In the genomic region with DNA sequence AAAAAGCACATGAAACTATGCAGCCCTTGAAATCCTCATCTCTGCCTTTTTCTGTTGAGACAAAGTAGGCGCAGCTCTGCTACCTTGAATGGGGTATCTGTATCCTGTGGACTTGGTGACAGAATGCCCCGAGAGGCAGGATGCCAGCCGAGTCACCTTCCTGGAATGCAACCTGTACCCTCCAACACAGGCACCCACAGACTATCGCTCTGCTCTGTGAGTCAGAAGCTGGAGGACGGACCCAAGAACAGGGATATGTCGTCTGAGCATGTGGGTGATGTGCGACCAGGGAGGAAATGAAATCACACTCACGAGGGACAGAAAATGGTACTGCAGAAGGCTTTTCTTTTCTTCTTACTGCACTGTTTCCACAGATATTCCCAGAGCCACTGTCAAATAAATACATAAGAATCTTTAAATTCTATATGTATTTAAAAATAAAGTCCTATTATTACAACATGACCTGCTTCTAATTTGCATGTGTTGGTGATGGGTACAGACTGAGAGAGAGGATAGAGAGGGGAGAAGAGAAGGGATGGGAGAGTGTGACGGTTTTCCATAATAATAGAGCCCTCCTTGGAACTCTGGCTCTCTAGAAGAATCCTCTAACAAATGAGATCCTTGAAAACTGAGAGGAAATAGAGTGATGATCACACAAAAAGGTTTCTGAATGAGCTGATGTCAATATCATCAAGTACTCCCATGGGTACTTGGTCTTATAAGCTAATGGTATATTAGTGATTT, we compare ENCODE assay signal across 10 cellular contexts.
DNase-seq lines count a peak whose midpoint lies in the region; ATAC-seq and TF ChIP-seq lines count a peak whose summit lies in the region.
"Had no signal": no experiment of that assay in that cellular context is flagged by ENCODE, and none has a peak within 500 bp of the region (broad histone marks: within the 10 kb centered on the region; RNA-seq: fewer than 3 reads in every experiment).

No MANE protein-coding gene starts in this region.

- H3K27ac ChIP-seq in gastroesophageal sphincter = no peak overlapping the region
- H3K27ac ChIP-seq: HL-60 had no signal

- H3K27me3 ChIP-seq in gastroesophageal sphincter = no peaks in the 10 kb centered on the region

- TF ChIP-seq EP300 in gastroesophageal sphincter (IDR thresholded peaks at IDR 0.05) = no peak

- WGBS in gastroesophageal sphincter (ENCODE audit: low coverage in 1 of 2), 2 donors = 47 to 54% methylated on average over 3 to 7 of the region's 9 CpGs

- H3K4me1 ChIP-seq in gastroesophageal sphincter = no peaks in the 10 kb centered on the region

- DNase-seq in AG08395 (ENCODE audit: low spot score) (peak; percentile 49), NCI-H226 (peak; percentile 86), cardiac fibroblast (ENCODE audit: low read depth in 2 of 2) (peak; percentile 53 to 89), posterior cingulate gyrus (peak in 7 of 10 donors; percentile 14 to 88 (median 40)), NCI-H187 treated with DMSO at 0.1 percent for 48 hours (lab: John Stamatoyannopoulos, UW) (no peak), hippocampal formation (lab: John Stamatoyannopoulos, UW) (no peak), endothelial cell (ENCODE audit: low spot score) (no peak)

- no peak overlapping the region for H3K4me3 ChIP-seq in cardiac fibroblast (replicated peaks in 1 of 2; ENCODE audit: low read depth in 2 of 2, low read length in 2 of 2)
- no peak overlapping the region for H3K4me3 ChIP-seq in gastroesophageal sphincter

- no peak for ATAC-seq in gastroesophageal sphincter

- peaks cover 19% of the 10 kb centered on the region for H3K4me1 Mint-ChIP-seq in endothelial cell (ENCODE audit: unreplicated experiment)

- H3K27me3 Mint-ChIP-seq in endothelial cell (ENCODE audit: unreplicated experiment) = no peaks in the 10 kb centered on the region
- H3K27me3 Mint-ChIP-seq: memory B cell had no signal

- H3K9me3 ChIP-seq in gastroesophageal sphincter = no peaks in the 10 kb centered on the region

- H3K36me3 ChIP-seq in gastroesophageal sphincter = no peaks in the 10 kb centered on the region

- intact Hi-C loops in posterior cingulate gyrus (cut with DNase I) = no loop called here

- H3K36me3 Mint-ChIP-seq in endothelial cell (ENCODE audit: low read depth, unreplicated experiment) = peaks cover 1% of the 10 kb centered on the region

- no peak for TF ChIP-seq POLR2A in gastroesophageal sphincter (IDR thresholded peaks at IDR 0.05)

- no peaks in the 10 kb centered on the region for H3K9me3 Mint-ChIP-seq in endothelial cell (ENCODE audit: unreplicated experiment)
- H3K9me3 Mint-ChIP-seq: memory B cell had no signal

- H3K27ac Mint-ChIP-seq in endothelial cell (ENCODE audit: unreplicated experiment) = no peak overlapping the region
- H3K27ac Mint-ChIP-seq: memory B cell had no signal

- TF ChIP-seq CTCF in cardiac fibroblast (IDR thresholded peaks at IDR 0.05; ENCODE audit: low read depth, low read length) (no peak), gastroesophageal sphincter (IDR thresholded peaks at IDR 0.05) (no peak), endothelial cell (IDR thresholded peaks at IDR 0.05; ENCODE audit: unreplicated experiment) (no peak)

- H3K4me3 Mint-ChIP-seq in endothelial cell (ENCODE audit: unreplicated experiment) = no peak overlapping the region
- H3K4me3 Mint-ChIP-seq: memory B cell had no signal

Comparison
In these comparisons a context has a peak if more than half of its experiments do, and no peak if none do; other contexts are left out.
1. DNase-seq: peak in AG08395 (single experiment), NCI-H226 (single experiment), cardiac fibroblast (2 of 2) and posterior cingulate gyrus (7 of 10); none in NCI-H187 treated with DMSO at 0.1 percent for 48 hours (single experiment), hippocampal formation (0 of 2) and endothelial cell (single experiment).